ENCODE assay signal across 20 cellular contexts in genomic region chr16:73040136-73040535, GRCh38. TPM values are rescaled to one million over a fixed set of nuclear protein-coding genes. Genes with fewer than 3 reads are reported as not detected.
DNase-seq lines count a peak whose midpoint lies in the region; ATAC-seq, FAIRE-seq and TF ChIP-seq lines count a peak whose summit lies in the region.
"Had no signal": no experiment of that assay in that cellular context is flagged by ENCODE, and none has a peak within 500 bp of the region (broad histone marks: within the 10 kb centered on the region; RNA-seq: fewer than 3 reads in every experiment).

No MANE protein-coding gene starts in this region.

- H3K36me3 ChIP-seq in RWPE2 (ENCODE audit: low read depth) (no peaks in the 10 kb centered on the region), small intestine (ENCODE audit: control insufficient read depth in 2 of 2, insufficient read depth in 2 of 2, low read length in 2 of 2) (no peaks in the 10 kb centered on the region)
- H3K36me3 ChIP-seq: colonic mucosa, suprapubic skin had no signal

- TF ChIP-seq CTCF in HFFc6 (IDR thresholded peaks at IDR 0.05) (no peak), RWPE2 (IDR thresholded peaks at IDR 0.05; ENCODE audit: poor library complexity, severe bottlenecking) (no peak), nephron (IDR thresholded peaks at IDR 0.05; ENCODE audit: unreplicated experiment in 3 of 3) (no peak), foreskin fibroblast (IDR thresholded peaks at IDR 0.05; ENCODE audit: low read depth, low read length) (no peak)

- 0 out of 3 replicates have a peak, but pooled peaks have one; percentile 28 for ATAC-seq in RWPE2 (ENCODE audit: low read depth)

- H3K9me3 Mint-ChIP-seq in HFFc6 (no peaks in the 10 kb centered on the region), nephron (no peaks in the 10 kb centered on the region)
- H3K9me3 Mint-ChIP-seq: activated CD4-positive, alpha-beta T cell treated with anti-CD3 and anti-CD28 coated beads, Interleukin-2, amount 10 ng/mL, durations not matched to agents 7 days and 5 days had no signal

- H3K4me1 Mint-ChIP-seq in HFFc6 (ENCODE audit: low read depth) (peaks cover 64% of the 10 kb centered on the region), nephron (peaks cover 78% of the 10 kb centered on the region)

- H3K27me3 ChIP-seq in RWPE2 (ENCODE audit: insufficient read depth, poor library complexity, severe bottlenecking) = no peaks in the 10 kb centered on the region
- H3K27me3 ChIP-seq in small intestine (ENCODE audit: control insufficient read depth in 2 of 2, insufficient read depth in 2 of 2, low read length in 2 of 2) = no peaks in the 10 kb centered on the region
- H3K27me3 ChIP-seq: colonic mucosa, suprapubic skin had no signal

- H3K27ac ChIP-seq in RWPE2 (ENCODE audit: poor library complexity, severe bottlenecking) = peak overlapping the region; percentile 3
- H3K27ac ChIP-seq in small intestine (ENCODE audit: low read depth in 1 of 2, low read length in 1 of 2) = no peak overlapping the region
- H3K27ac ChIP-seq: colonic mucosa, suprapubic skin had no signal

- H3K4me3 ChIP-seq in RWPE2 (ENCODE audit: severe bottlenecking) (no peak overlapping the region), small intestine (ENCODE audit: low read depth in 1 of 2, low read length in 2 of 2) (no peak overlapping the region), foreskin fibroblast (ENCODE audit: low read depth in 1 of 2, low read length in 2 of 2) (no peak overlapping the region)
- H3K4me3 ChIP-seq: colonic mucosa, suprapubic skin had no signal

- H3K36me3 Mint-ChIP-seq in HFFc6 (ENCODE audit: low read depth) = peaks cover 6% of the 10 kb centered on the region; the same call in 1 of the 2 replicates
- H3K36me3 Mint-ChIP-seq in nephron (ENCODE audit: low read depth) = peaks cover 4% of the 10 kb centered on the region

- H3K27ac Mint-ChIP-seq in HFFc6 (peak overlapping the region; percentile 49; the same call in 1 of the 2 replicates), nephron (peak overlapping the region; percentile 34 to 87 (median 75))
- H3K27ac Mint-ChIP-seq: activated CD4-positive, alpha-beta T cell treated with anti-CD3 and anti-CD28 coated beads, Interleukin-2, amount 10 ng/mL, durations not matched to agents 7 days and 5 days had no signal

- no peak for FAIRE-seq in GM12891 (lab: Jason Lieb, UNC)
- no peak for FAIRE-seq in small intestine (lab: Jason Lieb, UNC)
- FAIRE-seq: astrocyte, GM18507 had no signal

- DNase-seq in DMS 273 (lab: John Stamatoyannopoulos, UW; ENCODE audit: unreplicated experiment) (peak; percentile 65), HFFc6 (no peak), RWPE2 (ENCODE audit: low spot score) (no peak), GM12891 (ENCODE audit: insufficient read length, low spot score) (no peak), small intestine (no peak), foreskin fibroblast (no peak), KG1 (lab: John Stamatoyannopoulos, UW) (no peak)
- DNase-seq: activated CD4-positive, alpha-beta T cell treated with anti-CD3 and anti-CD28 coated beads, Interleukin-2, amount 10 ng/mL, durations not matched to agents 7 days and 5 days; activated naive CD4-positive, alpha-beta T cell treated with Interleukin-2 at 50 U/mL for 16 hours; colonic mucosa; midbrain; NCI-H446; occipital lobe; OCI-M1; SK-N-SH; stimulated activated CD4-positive, alpha-beta T cell treated with anti-CD3 and anti-CD28 coated beads, Interleukin-4, amount 100 ng/mL, for 1 hour had no signal

- no peak for TF ChIP-seq POLR2A in GM12891 (IDR thresholded peaks at IDR 0.05; ENCODE audit: low read depth, low read length)

- 79 to 86% (median 85%) methylated on average over 6 of the region's 6 CpGs for WGBS in small intestine, 3 donors

- peaks cover 37% of the 10 kb centered on the region for H3K4me1 ChIP-seq in RWPE2 (ENCODE audit: insufficient read depth, poor library complexity, severe bottlenecking)
- peaks cover 0 to 3% of the 10 kb centered on the region in 2 donors for H3K4me1 ChIP-seq in small intestine (ENCODE audit: control insufficient read depth in 2 of 2, insufficient read depth in 1 of 2, low read depth in 1 of 2, low read length in 1 of 2)
- H3K4me1 ChIP-seq: colonic mucosa had no signal

- H3K4me3 Mint-ChIP-seq in HFFc6 (no peak overlapping the region), nephron (no peak overlapping the region)
- H3K4me3 Mint-ChIP-seq: activated CD4-positive, alpha-beta T cell treated with anti-CD3 and anti-CD28 coated beads, Interleukin-2, amount 10 ng/mL, durations not matched to agents 7 days and 5 days had no signal

- H3K27me3 Mint-ChIP-seq in HFFc6 (ENCODE audit: insufficient read depth) (no peaks in the 10 kb centered on the region), nephron (ENCODE audit: low read depth) (peaks cover 3% of the 10 kb centered on the region)

- no peaks in the 10 kb centered on the region for H3K9me3 ChIP-seq in RWPE2 (ENCODE audit: severe bottlenecking)
- H3K9me3 ChIP-seq in small intestine (ENCODE audit: control insufficient read depth, low read depth) = no peaks in the 10 kb centered on the region
- H3K9me3 ChIP-seq: colonic mucosa, SK-N-SH, suprapubic skin had no signal

TF ChIP-seq in GM12891, 5 proteins besides CTCF, POLR2A, EP300 and RAD21:
- TF ChIP-seq PAX5 (IDR thresholded peaks at IDR 0.05; ENCODE audit: insufficient read depth, low read length, severe bottlenecking) (no peak), POU2F2 (IDR thresholded peaks at IDR 0.05; ENCODE audit: low read depth, low read length) (no peak), TAF1 (IDR thresholded peaks at IDR 0.05; ENCODE audit: low read depth, low read length) (no peak), POLR2AphosphoS5 (IDR thresholded peaks at IDR 0.05; ENCODE audit: low read depth, low read length) (no peak), SPI1 (IDR thresholded peaks at IDR 0.05; ENCODE audit: low read depth, low read length) (no peak)
TF ChIP-seq in GM12891: peak in this region for 0.

RNA-seq across cellular contexts. Expression of gene ZFHX3, which starts 7.8 kb away (rescaled TPM):
- 10 to 100 TPM; 14.5 to 25.8 (median 15.8) TPM for total RNA-seq in HFFc6 (2021; fragmentation: NEBNext Ultra II Directional; extraction: Animal tissue kit (Norgen Biotek cat#: 25700))
- polyA plus RNA-seq in GM12891 (2012; ENCODE audit: low read depth, missing spikeins) = 2.8 TPM
- 1 to 10 TPM in 1 of 3 donors, under 1 TPM in 2; 0.45 to 4.9 (median 0.54) TPM for polyA plus RNA-seq in small intestine
